31 cellular contexts compared by ENCODE assay signal in the genomic region with DNA sequence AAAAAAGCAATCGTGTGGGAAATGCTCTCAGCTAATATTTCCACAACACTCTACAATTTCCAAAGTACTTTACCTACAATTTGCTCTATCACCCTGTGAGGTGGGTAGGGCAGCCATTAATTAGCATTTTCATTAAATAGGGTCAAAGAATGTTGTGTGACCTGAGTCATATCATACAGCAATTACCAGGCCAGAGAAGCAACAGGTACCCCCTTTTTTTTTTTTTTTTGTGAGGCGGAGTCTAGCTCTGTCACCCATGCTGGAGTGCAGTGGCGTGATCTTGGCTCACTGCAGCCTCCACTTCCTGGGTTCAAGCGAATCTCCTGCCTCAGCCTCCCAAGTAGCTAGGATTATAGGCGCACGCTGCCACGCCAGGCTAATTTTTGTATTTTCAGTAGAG.
"Had no signal": no experiment of that assay in that cellular context is flagged by ENCODE, and none has a peak within 500 bp of the region (broad histone marks: within the 10 kb centered on the region; RNA-seq: fewer than 3 reads in every experiment).

No MANE protein-coding gene starts in this region.

- H3K27me3 ChIP-seq: neural progenitor cell, ovary, spleen, suprapubic skin, testis, tibial artery, transverse colon, upper lobe of right lung, uterus had no signal

- H3K27ac Mint-ChIP-seq: natural killer cell; nephron; neural progenitor cell; progenitor cell of endocrine pancreas; stimulated activated memory B cell treated with anti-CD40 and anti-IgM and Interleukin-4, amounts not matched to agents 10 μg/mL and 1 μg/mL and 100 μg/mL, for 72 hours; stimulated activated naive CD8-positive, alpha-beta T cell treated with anti-CD3 and anti-CD28 coated beads, Interleukin-15, amount 100 ng/mL, for 72 hours; type B pancreatic cell had no signal

- H3K27me3 Mint-ChIP-seq: progenitor cell of endocrine pancreas; stimulated activated naive CD8-positive, alpha-beta T cell treated with anti-CD3 and anti-CD28 coated beads, Interleukin-15, amount 100 ng/mL, for 72 hours; type B pancreatic cell had no signal

- H3K4me3 Mint-ChIP-seq: natural killer cell; nephron; neural progenitor cell; stimulated activated memory B cell treated with anti-CD40 and anti-IgM and Interleukin-4, amounts not matched to agents 10 μg/mL and 1 μg/mL and 100 μg/mL, for 72 hours; stimulated activated naive CD8-positive, alpha-beta T cell treated with anti-CD3 and anti-CD28 coated beads, Interleukin-15, amount 100 ng/mL, for 72 hours; type B pancreatic cell had no signal

- H3K4me1 ChIP-seq: parathyroid adenoma, suprapubic skin, uterus had no signal

- H2AFZ ChIP-seq: neural progenitor cell, parathyroid adenoma had no signal

- H3K27ac ChIP-seq: neural progenitor cell, ovary, parathyroid adenoma, psoas muscle, skin epidermis, spleen, suprapubic skin, testis, tibial artery, upper lobe of right lung, uterus had no signal

- H3K36me3 ChIP-seq: ovary, spleen, suprapubic skin, transverse colon, upper lobe of right lung, uterus had no signal

- H3K4me2 ChIP-seq: neural progenitor cell, smooth muscle cell had no signal

- ATAC-seq: natural killer cell; sciatic nerve; stimulated activated memory B cell treated with anti-CD40 and anti-IgM and Interleukin-4, amounts not matched to agents 10 μg/mL and 1 μg/mL and 100 μg/mL, for 72 hours; stimulated activated naive CD8-positive, alpha-beta T cell treated with anti-CD3 and anti-CD28 coated beads, Interleukin-15, Interleukin-2, amounts not matched to agents 100 U/mL and 50 U/mL, for 24 hours; upper lobe of right lung had no signal

- H3K9me3 ChIP-seq: psoas muscle, suprapubic skin, testis, tibial artery, transverse colon, upper lobe of right lung, uterus had no signal

- H3K4me3 ChIP-seq: neural progenitor cell, ovary, psoas muscle, skin epidermis, smooth muscle cell, spleen, suprapubic skin, testis, tibial artery, transverse colon, upper lobe of right lung, uterus had no signal

- DNase-seq: natural killer cell; occipital lobe; ovary; posterior cingulate gyrus; psoas muscle; right cardiac atrium; spleen; stimulated activated CD4-positive, alpha-beta T cell treated with anti-CD3 and anti-CD28 coated beads, Interleukin-12 subunit alpha, Interleukin-12 subunit beta, amount 100 ng/mL, for 4 hours; stimulated activated CD4-positive, alpha-beta T cell treated with anti-CD3 and anti-CD28 coated beads, Interleukin-1b, Interleukin-23, amount 100 ng/mL, for 48 hours; stimulated activated CD4-positive, alpha-beta T cell treated with anti-CD3 and anti-CD28 coated beads, Interleukin-4, amount 100 ng/mL, for 1 hour; stimulated activated CD4-positive, alpha-beta T cell treated with anti-CD3 and anti-CD28 coated beads, Interleukin-4, amount 100 ng/mL, for 4 hours; stimulated activated CD8-positive, alpha-beta memory T cell treated with anti-CD3 and anti-CD28 coated beads, Interleukin-4, amount 100 ng/mL, for 48 hours; stimulated activated naive CD4-positive, alpha-beta T cell; stimulated activated naive CD8-positive, alpha-beta T cell treated with anti-CD3 and anti-CD28 coated beads, Interleukin-15, amount 100 ng/mL, for 72 hours; stimulated activated naive CD8-positive, alpha-beta T cell treated with anti-CD3 and anti-CD28 coated beads, Interleukin-15, Interleukin-2, amounts not matched to agents 100 U/mL and 50 U/mL, for 24 hours; substantia nigra; testis; tibial artery; transverse colon; upper lobe of right lung; uterus had no signal

- H3K79me2 ChIP-seq: parathyroid adenoma had no signal

- H3K9ac ChIP-seq: neural progenitor cell, parathyroid adenoma had no signal

- H3K36me3 Mint-ChIP-seq: natural killer cell; stimulated activated memory B cell treated with anti-CD40 and anti-IgM and Interleukin-4, amounts not matched to agents 10 μg/mL and 1 μg/mL and 100 μg/mL, for 72 hours had no signal
